ENCODE assay signal across 1 cellular context in genomic region chr3:122679085-122679466, GRCh38.
TF ChIP-seq lines count a peak whose summit lies in the region.

No MANE protein-coding gene starts in this region.

TF ChIP-seq in K562, 482 proteins besides CTCF, POLR2A, EP300 and RAD21 (continued from another document):
- TF ChIP-seq DEAF1 (CRISPR knock-in tag; IDR thresholded peaks at IDR 0.05), result peak; percentile 82
- no peak for TF ChIP-seq ZNF707 (CRISPR knock-in tag; conservative IDR thresholded peaks at IDR 0.05)
- no peak for TF ChIP-seq YBX1 (IDR thresholded peaks at IDR 0.05)
- 0 out of 2 replicates have a peak, but pooled peaks have one; percentile 23 for TF ChIP-seq ZBTB7A (IDR thresholded peaks at IDR 0.05; ENCODE audit: borderline replicate concordance, control insufficient read depth, low read depth, low read length)
- TF ChIP-seq MYNN (IDR thresholded peaks at IDR 0.05), result peak; percentile 39; the same call in 1 of the 2 replicates
- no peak for TF ChIP-seq MYNN (CRISPR knock-in tag; IDR thresholded peaks at IDR 0.05)
- no peak for TF ChIP-seq NFATC3 (IDR thresholded peaks at IDR 0.05)
- TF ChIP-seq, protein P1, sequence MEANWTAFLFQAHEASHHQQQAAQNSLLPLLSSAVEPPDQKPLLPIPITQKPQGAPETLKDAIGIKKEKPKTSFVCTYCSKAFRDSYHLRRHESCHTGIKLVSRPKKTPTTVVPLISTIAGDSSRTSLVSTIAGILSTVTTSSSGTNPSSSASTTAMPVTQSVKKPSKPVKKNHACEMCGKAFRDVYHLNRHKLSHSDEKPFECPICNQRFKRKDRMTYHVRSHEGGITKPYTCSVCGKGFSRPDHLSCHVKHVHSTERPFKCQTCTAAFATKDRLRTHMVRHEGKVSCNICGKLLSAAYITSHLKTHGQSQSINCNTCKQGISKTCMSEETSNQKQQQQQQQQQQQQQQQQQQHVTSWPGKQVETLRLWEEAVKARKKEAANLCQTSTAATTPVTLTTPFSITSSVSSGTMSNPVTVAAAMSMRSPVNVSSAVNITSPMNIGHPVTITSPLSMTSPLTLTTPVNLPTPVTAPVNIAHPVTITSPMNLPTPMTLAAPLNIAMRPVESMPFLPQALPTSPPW (CRISPR knock-in tag; IDR thresholded peaks at IDR 0.05), result peak; percentile 22; the same call in 1 of the 2 replicates
- TF ChIP-seq TBL1XR1 (IDR thresholded peaks at IDR 0.05; ENCODE audit: low read length in 2 of 2), result no peak
- no peak for TF ChIP-seq ZNF695 (CRISPR knock-in tag; IDR thresholded peaks at IDR 0.05)
- 0 out of 2 replicates have a peak, but pooled peaks have one; percentile 8 for TF ChIP-seq JUND (IDR thresholded peaks at IDR 0.05; ENCODE audit: borderline replicate concordance, low read depth, low read length)
- no peak for TF ChIP-seq JUND (tag; IDR thresholded peaks at IDR 0.05; ENCODE audit: borderline replicate concordance, low read depth, low read length)
- peak in 1 of 2 experiments; percentile 27 for TF ChIP-seq E2F6 (IDR thresholded peaks at IDR 0.05; ENCODE audit: borderline replicate concordance in 1 of 2, extremely low read depth in 1 of 2, insufficient read depth in 1 of 2, insufficient read length in 1 of 2, low read depth in 1 of 2, low read length in 1 of 2, poor library complexity in 1 of 2, severe bottlenecking in 1 of 2)
- TF ChIP-seq SMC3 (conservative IDR thresholded peaks at IDR 0.05; ENCODE audit: insufficient read depth, low read depth, low read length), result peak; percentile 38; the same call in 1 of the 2 replicates
- TF ChIP-seq ELF1 (tag; IDR thresholded peaks at IDR 0.05), result peak; percentile 77; the same call in 1 of the 2 replicates
- TF ChIP-seq MBD2 (IDR thresholded peaks at IDR 0.05; ENCODE audit: borderline replicate concordance, low read depth), result no peak
- no peak for TF ChIP-seq SAP30 (IDR thresholded peaks at IDR 0.05; ENCODE audit: borderline replicate concordance, insufficient read depth, low read depth, low read length, poor library complexity, severe bottlenecking)
